In genomic region chr4:147157860-147158701, GRCh38 we compare ENCODE assay signal across 8 cellular contexts.
A peak's percentile ranks its signal among the peaks of the same experiment; 100 is the strongest.
DNase-seq lines count a peak whose midpoint lies in the region; ATAC-seq and TF ChIP-seq lines count a peak whose summit lies in the region.

No MANE protein-coding gene starts in this region.

- peak overlapping the region; percentile 61 for H3K4me3 ChIP-seq in BE2C (ENCODE audit: low read depth, low read length)
- H3K4me3 ChIP-seq in osteoblast (ENCODE audit: insufficient read depth, low read length), result peak overlapping the region; percentile 75

- TF ChIP-seq CTCF in BE2C (IDR thresholded peaks at IDR 0.05; ENCODE audit: low read depth, low read length) (no peak), RWPE1 (conservative IDR thresholded peaks at IDR 0.05; ENCODE audit: low read depth) (no peak), osteoblast (IDR thresholded peaks at IDR 0.05; ENCODE audit: extremely low read depth, low read depth, low read length) (no peak)

- H3K36me3 ChIP-seq in BE2C (no peaks in the 10 kb centered on the region), osteoblast (ENCODE audit: insufficient read depth, low read length) (no peaks in the 10 kb centered on the region)

- H3K27me3 ChIP-seq in BE2C, result no peaks in the 10 kb centered on the region
- no peaks in the 10 kb centered on the region for H3K27me3 ChIP-seq in osteoblast (ENCODE audit: insufficient read depth, low read length)

- no peak for ATAC-seq in GM21515 (IDR thresholded peaks at IDR 0.05; ENCODE audit: unreplicated experiment)

- H2AFZ ChIP-seq in osteoblast (ENCODE audit: low read length), result peak overlapping the region; percentile 88

- CTCF ChIA-PET in RWPE1 (lab: Yijun Ruan, JAX), result interaction anchor here (0.5 to 1.0 kb wide), 6 partner anchors 29 to 952 kb away, joined by 3 to 4 read pairs (median 3); no protein-coding TSS in a partner anchor

- peak overlapping the region; percentile 91 for H3K4me2 ChIP-seq in osteoblast (ENCODE audit: insufficient read depth, low read length)

- H3K4me1 ChIP-seq in BE2C (peaks cover 16% of the 10 kb centered on the region), osteoblast (ENCODE audit: insufficient read depth, low read length) (no peaks in the 10 kb centered on the region)

- H3K9me3 ChIP-seq in BE2C, result no peaks in the 10 kb centered on the region
- H3K9me3 ChIP-seq in osteoblast (ENCODE audit: low read depth, low read length), result no peaks in the 10 kb centered on the region

- H3K27ac ChIP-seq in RWPE1 (no peak overlapping the region), osteoblast (ENCODE audit: low read depth, low read length) (peak overlapping the region; percentile 18)

- no peaks in the 10 kb centered on the region for H3K79me2 ChIP-seq in osteoblast (ENCODE audit: insufficient read depth, low read length)

- DNase-seq in BE2C, result peak; percentile 73
- peak; percentile 16 for DNase-seq in RWPE1 (ENCODE audit: low spot score)
- DNase-seq in globus pallidus (ENCODE audit: low spot score), result peak; percentile 24
- peak; percentile 74 for DNase-seq in osteoblast (ENCODE audit: insufficient read length, low spot score, missing footprints)
- no peak for DNase-seq in activated naive CD4-positive, alpha-beta T cell (lab: John Stamatoyannopoulos, UW)
- no peak for DNase-seq in NCI-H2227 treated with DMSO at 0.1 percent for 48 hours (lab: John Stamatoyannopoulos, UW)
- no peak for DNase-seq in T-helper 1 cell

- no peaks in the 10 kb centered on the region for H4K20me1 ChIP-seq in osteoblast (ENCODE audit: insufficient read depth, low read length)

- POLR2A ChIA-PET in RWPE1 (lab: Yijun Ruan, JAX; ENCODE audit: low non-redundant PET), result no interaction called here

Comparison
In these comparisons a context has a peak if more than half of its experiments do, and no peak if none do; other contexts are left out.
1. DNase-seq: peak in BE2C (single experiment), RWPE1 (single experiment), globus pallidus (single experiment) and osteoblast (single experiment); none in activated naive CD4-positive, alpha-beta T cell (0 of 4), NCI-H2227 treated with DMSO at 0.1 percent for 48 hours (single experiment) and T-helper 1 cell (0 of 5).